ENCODE assay signal across 8 cellular contexts in the genomic region with DNA sequence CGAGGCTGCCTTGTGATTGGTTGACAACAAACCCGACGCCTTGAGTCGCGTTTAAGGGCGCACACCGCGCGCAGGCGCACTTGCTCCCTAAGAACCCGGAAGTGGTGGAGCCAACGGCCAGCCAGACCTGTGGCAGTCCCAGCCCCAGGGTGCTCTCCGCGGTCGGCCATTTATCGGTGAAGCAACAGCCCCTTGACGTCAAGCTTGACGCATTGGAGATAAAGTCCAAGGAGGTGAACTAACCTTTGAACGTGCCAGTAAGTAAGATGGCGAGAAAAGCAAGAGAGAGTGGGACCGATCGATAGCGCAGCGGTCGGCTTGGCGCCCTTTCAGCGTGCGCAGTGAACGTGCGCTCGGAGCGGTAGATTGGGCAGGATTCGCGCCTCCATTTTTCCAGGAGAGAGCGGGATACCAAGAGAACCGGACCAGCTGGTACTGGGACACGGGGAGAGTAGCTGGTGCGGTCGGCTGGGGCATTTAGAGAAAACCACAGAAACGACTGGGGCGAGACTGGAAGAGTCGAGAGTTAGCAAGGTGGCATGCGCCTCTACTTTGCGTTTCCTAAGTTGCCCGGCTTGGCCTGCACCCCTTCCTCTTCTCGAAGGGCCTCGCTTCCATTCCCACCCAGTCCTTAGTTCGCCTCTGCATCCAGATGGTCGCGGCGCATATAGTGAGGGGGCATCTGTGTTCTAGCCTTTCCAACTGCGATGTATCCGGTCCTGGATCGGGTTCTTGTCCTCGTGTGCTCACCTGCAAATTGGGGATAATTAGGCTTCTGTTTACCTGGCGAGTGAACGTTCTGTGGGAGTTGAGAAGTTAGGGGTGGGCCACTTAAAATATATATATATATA. TPM values are rescaled to one million over a fixed set of nuclear protein-coding genes. Genes with fewer than 3 reads are reported as not detected.
DNase-seq lines count a peak whose midpoint lies in the region; ATAC-seq and TF ChIP-seq lines count a peak whose summit lies in the region.

A gene (plus strand): TSS at position 364 of the 851 bp plus-strand sequence. CDS start 2,908 bp downstream, outside the sequence.

- peaks cover 14 to 20% of the 10 kb centered on the region in 2 donors for H3K4me1 ChIP-seq in thoracic aorta (ENCODE audit: control insufficient read depth in 1 of 2, low read depth in 2 of 2)

- H3K36me3 Mint-ChIP-seq in activated naive CD4-positive, alpha-beta T cell treated with anti-CD3 and anti-CD28 coated beads, Interleukin-2, amount 50 U/mL, for 24 hours: peaks cover 3% of the 10 kb centered on the region

- H3K27ac Mint-ChIP-seq in activated naive CD4-positive, alpha-beta T cell treated with anti-CD3 and anti-CD28 coated beads, Interleukin-2, amount 50 U/mL, for 24 hours: peak within 1 kb of the TSS; percentile 68

- TF ChIP-seq CTCF in omental fat pad (IDR thresholded peaks at IDR 0.05): no peak
- no peak for TF ChIP-seq CTCF in thoracic aorta (IDR thresholded peaks at IDR 0.05)

- H3K27ac ChIP-seq in thoracic aorta: peak within 1 kb of the TSS; percentile 77 to 82

- no peak within 1 kb of the TSS for H3K4me3 Mint-ChIP-seq in activated naive CD4-positive, alpha-beta T cell treated with anti-CD3 and anti-CD28 coated beads, Interleukin-2, amount 50 U/mL, for 24 hours

- peak within 1 kb of the TSS; percentile 84 for H3K4me3 ChIP-seq in thoracic aorta

- ATAC-seq in HG02588 (IDR thresholded peaks at IDR 0.05; ENCODE audit: unreplicated experiment) (peak; percentile 90), SK-N-SH treated with all-trans-retinoic acid at 6 μM for 48 hours (peak; percentile 95), omental fat pad (ENCODE audit: low FRiP score) (peak; percentile 99), thoracic aorta (ENCODE audit: insufficient number of reproducible peaks, low FRiP score, low read depth) (peak; percentile 99)

- peaks cover 29% of the 10 kb centered on the region for H3K4me1 Mint-ChIP-seq in activated naive CD4-positive, alpha-beta T cell treated with anti-CD3 and anti-CD28 coated beads, Interleukin-2, amount 50 U/mL, for 24 hours

- DNase-seq in GM04504 (ENCODE audit: low read depth) (peak; percentile 100), NCI-H1092 (lab: John Stamatoyannopoulos, UW) (peak; percentile 97), glomerular endothelial cell (ENCODE audit: extremely low read depth, low read depth, low spot score) (peak; percentile 99), omental fat pad (ENCODE audit: low spot score) (peak; percentile 98), thoracic aorta (ENCODE audit: low spot score) (peak; percentile 97)

- H3K27me3 ChIP-seq in thoracic aorta (replicated peaks; ENCODE audit: insufficient read depth): no peaks in the 10 kb centered on the region

- no peaks in the 10 kb centered on the region for H3K27me3 Mint-ChIP-seq in activated naive CD4-positive, alpha-beta T cell treated with anti-CD3 and anti-CD28 coated beads, Interleukin-2, amount 50 U/mL, for 24 hours

- no peaks in the 10 kb centered on the region for H3K9me3 Mint-ChIP-seq in activated naive CD4-positive, alpha-beta T cell treated with anti-CD3 and anti-CD28 coated beads, Interleukin-2, amount 50 U/mL, for 24 hours

- H3K9me3 ChIP-seq in thoracic aorta: no peaks in the 10 kb centered on the region

- peaks cover 8% of the 10 kb centered on the region for H3K36me3 ChIP-seq in thoracic aorta

TF ChIP-seq in SK-N-SH treated with all-trans-retinoic acid at 6 μM for 48 hours, 23 proteins besides CTCF, POLR2A, EP300 and RAD21:
- TF ChIP-seq ARNTL (CRISPR knock-in tag; IDR thresholded peaks at IDR 0.05; ENCODE audit: borderline replicate concordance, low read depth) (no peak), ZNF70 (CRISPR knock-in tag; IDR thresholded peaks at IDR 0.05) (peak; percentile 60; the same call in 1 of the 2 replicates)
- TF ChIP-seq, protein P1, sequence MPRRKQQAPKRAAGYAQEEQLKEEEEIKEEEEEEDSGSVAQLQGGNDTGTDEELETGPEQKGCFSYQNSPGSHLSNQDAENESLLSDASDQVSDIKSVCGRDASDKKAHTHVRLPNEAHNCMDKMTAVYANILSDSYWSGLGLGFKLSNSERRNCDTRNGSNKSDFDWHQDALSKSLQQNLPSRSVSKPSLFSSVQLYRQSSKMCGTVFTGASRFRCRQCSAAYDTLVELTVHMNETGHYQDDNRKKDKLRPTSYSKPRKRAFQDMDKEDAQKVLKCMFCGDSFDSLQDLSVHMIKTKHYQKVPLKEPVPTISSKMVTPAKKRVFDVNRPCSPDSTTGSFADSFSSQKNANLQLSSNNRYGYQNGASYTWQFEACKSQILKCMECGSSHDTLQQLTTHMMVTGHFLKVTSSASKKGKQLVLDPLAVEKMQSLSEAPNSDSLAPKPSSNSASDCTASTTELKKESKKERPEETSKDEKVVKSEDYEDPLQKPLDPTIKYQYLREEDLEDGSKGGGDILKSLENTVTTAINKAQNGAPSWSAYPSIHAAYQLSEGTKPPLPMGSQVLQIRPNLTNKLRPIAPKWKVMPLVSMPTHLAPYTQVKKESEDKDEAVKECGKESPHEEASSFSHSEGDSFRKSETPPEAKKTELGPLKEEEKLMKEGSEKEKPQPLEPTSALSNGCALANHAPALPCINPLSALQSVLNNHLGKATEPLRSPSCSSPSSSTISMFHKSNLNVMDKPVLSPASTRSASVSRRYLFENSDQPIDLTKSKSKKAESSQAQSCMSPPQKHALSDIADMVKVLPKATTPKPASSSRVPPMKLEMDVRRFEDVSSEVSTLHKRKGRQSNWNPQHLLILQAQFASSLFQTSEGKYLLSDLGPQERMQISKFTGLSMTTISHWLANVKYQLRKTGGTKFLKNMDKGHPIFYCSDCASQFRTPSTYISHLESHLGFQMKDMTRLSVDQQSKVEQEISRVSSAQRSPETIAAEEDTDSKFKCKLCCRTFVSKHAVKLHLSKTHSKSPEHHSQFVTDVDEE (CRISPR knock-in tag; IDR thresholded peaks at IDR 0.05): 0 out of 2 replicates have a peak, but pooled peaks have one; percentile 55

RNA-seq across cellular contexts. Expression of the gene that starts here (rescaled TPM):
- total RNA-seq in glomerular endothelial cell (29.0 and 29.7 TPM in 2 replicates), omental fat pad (10 to 100 TPM; 20.8 to 26.8 (median 22.0) TPM), thoracic aorta (10 to 100 TPM in 1 of 2 donors, 1 to 10 TPM in 1; 4.6 to 22.5 TPM)

Comparison
In these comparisons a context has a peak if more than half of its experiments do, and no peak if none do; other contexts are left out.
1. Peak in every context shown above with its lines: DNase-seq, ATAC-seq, H3K4me3 ChIP-seq and H3K27ac ChIP-seq.